In genomic region chr6:3208775-3209113, GRCh38 we compare ENCODE assay signal across 11 cellular contexts. TPM values are rescaled to one million over a fixed set of nuclear protein-coding genes. Genes with fewer than 3 reads are reported as not detected.
DNase-seq lines count a peak whose midpoint lies in the region; ATAC-seq, FAIRE-seq and TF ChIP-seq lines count a peak whose summit lies in the region.
"Had no signal": no experiment of that assay in that cellular context is flagged by ENCODE, and none has a peak within 500 bp of the region (broad histone marks: within the 10 kb centered on the region; RNA-seq: fewer than 3 reads in every experiment).

No MANE protein-coding gene starts in this region.

- H3K4me2 ChIP-seq in hepatocyte = peak overlapping the region; percentile 66

- ATAC-seq in activated naive CD4-positive, alpha-beta T cell treated with anti-CD3 and anti-CD28 coated beads, Interleukin-2, amount 50 U/mL, for 72 hours = no peak

- H4K20me1 ChIP-seq in hepatocyte (ENCODE audit: insufficient read depth, poor library complexity, severe bottlenecking) = no peaks in the 10 kb centered on the region

- peaks cover 9% of the 10 kb centered on the region for H3K9me3 Mint-ChIP-seq in activated naive CD4-positive, alpha-beta T cell treated with anti-CD3 and anti-CD28 coated beads, Interleukin-2, amount 50 U/mL, for 24 hours
- peaks cover 0 to 8% of the 10 kb centered on the region in 2 donors for H3K9me3 Mint-ChIP-seq in activated naive CD4-positive, alpha-beta T cell treated with anti-CD3 and anti-CD28 coated beads, Interleukin-2, amount 50 U/mL, for 72 hours
- peaks cover 9% of the 10 kb centered on the region for H3K9me3 Mint-ChIP-seq in activated T-helper 1 cell treated with anti-CD3 and anti-CD28 coated beads, Interleukin-12 subunit alpha, Interleukin-12 subunit beta, Interleukin-2, Interleukin-4 antibody, amounts not matched to agents 30 ng/mL and 10 ng/mL and 1 ng/mL, durations not matched to agents 14 hours and 24 hours and 36 hours
- peaks cover 4% of the 10 kb centered on the region for H3K9me3 Mint-ChIP-seq in type B pancreatic cell

- intact Hi-C loops in activated T-helper 1 cell treated with anti-CD3 and anti-CD28 coated beads, Interleukin-12 subunit alpha, Interleukin-12 subunit beta, Interleukin-2, Interleukin-4 antibody, amounts not matched to agents 30 ng/mL and 10 ng/mL and 1 ng/mL, durations not matched to agents 14 hours and 24 hours and 36 hours (cut with micrococcal nuclease) = loop anchor here (1.0 to 2.0 kb wide), 10 partner anchors 18 to 646 kb away; partner anchors contain the start of genes BPHL, PSMG4, TUBB2A and TUBB2B

- no peaks in the 10 kb centered on the region for H3K9me3 ChIP-seq in hepatocyte (ENCODE audit: low read depth)

- H2AFZ ChIP-seq in hepatocyte = peak overlapping the region; percentile 27

- H3K4me1 Mint-ChIP-seq in activated naive CD4-positive, alpha-beta T cell treated with anti-CD3 and anti-CD28 coated beads, Interleukin-2, amount 50 U/mL, for 24 hours = peaks cover 20% of the 10 kb centered on the region
- peaks cover 41% of the 10 kb centered on the region for H3K4me1 Mint-ChIP-seq in activated T-helper 1 cell treated with anti-CD3 and anti-CD28 coated beads, Interleukin-12 subunit alpha, Interleukin-12 subunit beta, Interleukin-2, Interleukin-4 antibody, amounts not matched to agents 30 ng/mL and 10 ng/mL and 1 ng/mL, durations not matched to agents 14 hours and 24 hours and 36 hours (ENCODE audit: low read depth)
- peaks cover 18% of the 10 kb centered on the region for H3K4me1 Mint-ChIP-seq in type B pancreatic cell (ENCODE audit: unreplicated experiment)

- H3K9me2 ChIP-seq in hepatocyte (replicated peaks; ENCODE audit: insufficient read depth) = no peaks in the 10 kb centered on the region

- H3K79me2 ChIP-seq in hepatocyte = no peaks in the 10 kb centered on the region

- 60% methylated on average over 1 of the region's 1 CpG for WGBS in hepatocyte (ENCODE audit: low lambda C conversion rate, missing lambda C conversion rate)

- H3K36me3 ChIP-seq in hepatocyte (replicated peaks; ENCODE audit: insufficient read depth, low read depth) = no peaks in the 10 kb centered on the region

- peaks cover 17% of the 10 kb centered on the region for H3K27me3 Mint-ChIP-seq in activated naive CD4-positive, alpha-beta T cell treated with anti-CD3 and anti-CD28 coated beads, Interleukin-2, amount 50 U/mL, for 24 hours
- H3K27me3 Mint-ChIP-seq in activated T-helper 1 cell treated with anti-CD3 and anti-CD28 coated beads, Interleukin-12 subunit alpha, Interleukin-12 subunit beta, Interleukin-2, Interleukin-4 antibody, amounts not matched to agents 30 ng/mL and 10 ng/mL and 1 ng/mL, durations not matched to agents 14 hours and 24 hours and 36 hours (ENCODE audit: insufficient read depth) = peaks cover 18% of the 10 kb centered on the region
- peaks cover 16% of the 10 kb centered on the region for H3K27me3 Mint-ChIP-seq in type B pancreatic cell

- no peaks in the 10 kb centered on the region for H3K27me3 ChIP-seq in hepatocyte

- DNase-seq in activated naive CD4-positive, alpha-beta T cell treated with anti-CD3 and anti-CD28 coated beads, Interleukin-2, amount 50 U/mL, for 72 hours (ENCODE audit: low spot score in 2 of 2) = no peak
- DNase-seq in activated T-helper 1 cell treated with anti-CD3 and anti-CD28 coated beads, Interleukin-12 subunit alpha, Interleukin-12 subunit beta, Interleukin-2, Interleukin-4 antibody, amounts not matched to agents 30 ng/mL and 10 ng/mL and 1 ng/mL, durations not matched to agents 14 hours and 24 hours and 36 hours (ENCODE audit: low spot score) = no peak
- DNase-seq in hepatocyte (ENCODE audit: low spot score) (no peak), type B pancreatic cell (ENCODE audit: extremely low spot score, unreplicated experiment) (no peak), T1000 (lab: John Stamatoyannopoulos, UW) (no peak), urothelium cell line (ENCODE audit: low spot score) (no peak), islet precursor cell (no peak)
- DNase-seq: CD4-positive, alpha-beta T cell; T-cell had no signal

- peak overlapping the region; percentile 77 for H3K27ac ChIP-seq in hepatocyte

- H3K4me3 ChIP-seq in hepatocyte = no peak overlapping the region

- TF ChIP-seq CTCF in hepatocyte (IDR thresholded peaks at IDR 0.05; ENCODE audit: poor library complexity) (no peak), type B pancreatic cell (conservative IDR thresholded peaks at IDR 0.05) (no peak)

- no peak for FAIRE-seq in urothelium cell line (lab: Jason Lieb, UNC)
- FAIRE-seq: colon had no signal

- peak overlapping the region; percentile 55 for H3K27ac Mint-ChIP-seq in activated naive CD4-positive, alpha-beta T cell treated with anti-CD3 and anti-CD28 coated beads, Interleukin-2, amount 50 U/mL, for 24 hours
- peak overlapping the region in 1 of 2 donors; percentile 73 for H3K27ac Mint-ChIP-seq in activated naive CD4-positive, alpha-beta T cell treated with anti-CD3 and anti-CD28 coated beads, Interleukin-2, amount 50 U/mL, for 72 hours
- peak overlapping the region; percentile 21 for H3K27ac Mint-ChIP-seq in activated T-helper 1 cell treated with anti-CD3 and anti-CD28 coated beads, Interleukin-12 subunit alpha, Interleukin-12 subunit beta, Interleukin-2, Interleukin-4 antibody, amounts not matched to agents 30 ng/mL and 10 ng/mL and 1 ng/mL, durations not matched to agents 14 hours and 24 hours and 36 hours
- peak overlapping the region; percentile 80 for H3K27ac Mint-ChIP-seq in type B pancreatic cell
- H3K27ac Mint-ChIP-seq: CD4-positive, alpha-beta T cell had no signal

- peaks cover 7% of the 10 kb centered on the region for H3K4me1 ChIP-seq in hepatocyte (ENCODE audit: insufficient read depth)

- H3K4me3 Mint-ChIP-seq in activated naive CD4-positive, alpha-beta T cell treated with anti-CD3 and anti-CD28 coated beads, Interleukin-2, amount 50 U/mL, for 24 hours = no peak overlapping the region
- peak overlapping the region; percentile 6 for H3K4me3 Mint-ChIP-seq in activated T-helper 1 cell treated with anti-CD3 and anti-CD28 coated beads, Interleukin-12 subunit alpha, Interleukin-12 subunit beta, Interleukin-2, Interleukin-4 antibody, amounts not matched to agents 30 ng/mL and 10 ng/mL and 1 ng/mL, durations not matched to agents 14 hours and 24 hours and 36 hours
- peak overlapping the region; percentile 27 for H3K4me3 Mint-ChIP-seq in type B pancreatic cell
- H3K4me3 Mint-ChIP-seq: CD4-positive, alpha-beta T cell had no signal

- H3K36me3 Mint-ChIP-seq in activated naive CD4-positive, alpha-beta T cell treated with anti-CD3 and anti-CD28 coated beads, Interleukin-2, amount 50 U/mL, for 24 hours = peaks cover 3% of the 10 kb centered on the region
- peaks cover 0 to 6% of the 10 kb centered on the region in 2 donors for H3K36me3 Mint-ChIP-seq in activated naive CD4-positive, alpha-beta T cell treated with anti-CD3 and anti-CD28 coated beads, Interleukin-2, amount 50 U/mL, for 72 hours
- no peaks in the 10 kb centered on the region for H3K36me3 Mint-ChIP-seq in activated T-helper 1 cell treated with anti-CD3 and anti-CD28 coated beads, Interleukin-12 subunit alpha, Interleukin-12 subunit beta, Interleukin-2, Interleukin-4 antibody, amounts not matched to agents 30 ng/mL and 10 ng/mL and 1 ng/mL, durations not matched to agents 14 hours and 24 hours and 36 hours (ENCODE audit: low read depth)
- no peaks in the 10 kb centered on the region for H3K36me3 Mint-ChIP-seq in type B pancreatic cell
- H3K36me3 Mint-ChIP-seq: T-cell had no signal

RNA-seq across cellular contexts. Expression of gene TUBB2B, which starts 18.7 kb away (rescaled TPM):
- under 1 TPM in 1 of 2 donors, not detected in 1; 0.43 TPM for total RNA-seq in activated naive CD4-positive, alpha-beta T cell treated with anti-CD3 and anti-CD28 coated beads, Interleukin-2, amount 50 U/mL, for 72 hours
- 0.20 and 0.57 TPM in 2 replicates for total RNA-seq in activated T-helper 1 cell treated with anti-CD3 and anti-CD28 coated beads, Interleukin-12 subunit alpha, Interleukin-12 subunit beta, Interleukin-2, Interleukin-4 antibody, amounts not matched to agents 30 ng/mL and 10 ng/mL and 1 ng/mL, durations not matched to agents 14 hours and 24 hours and 36 hours
- 72.0 and 72.2 TPM in 2 replicates for total RNA-seq in hepatocyte
- polyA plus RNA-seq in hepatocyte = 31.2 and 36.4 TPM in 2 replicates
- 37.8 and 158 TPM in 2 replicates for total RNA-seq in type B pancreatic cell (ENCODE audit: low replicate concordance)
- total RNA-seq: CD4-positive, alpha-beta T cell had no signal

RNA-seq across cellular contexts. Expression of gene PSMG4, which starts 50.0 kb away (rescaled TPM):
- 10 to 100 TPM; 14.6 to 37.7 TPM for total RNA-seq in activated naive CD4-positive, alpha-beta T cell treated with anti-CD3 and anti-CD28 coated beads, Interleukin-2, amount 50 U/mL, for 72 hours
- 32.1 and 35.4 TPM in 2 replicates for total RNA-seq in activated T-helper 1 cell treated with anti-CD3 and anti-CD28 coated beads, Interleukin-12 subunit alpha, Interleukin-12 subunit beta, Interleukin-2, Interleukin-4 antibody, amounts not matched to agents 30 ng/mL and 10 ng/mL and 1 ng/mL, durations not matched to agents 14 hours and 24 hours and 36 hours
- total RNA-seq in hepatocyte (8.1 and 15.5 TPM in 2 replicates), type B pancreatic cell (ENCODE audit: low replicate concordance) (18.1 and 24.1 TPM in 2 replicates)
- polyA plus RNA-seq in hepatocyte = 26.4 and 28.1 TPM in 2 replicates

RNA-seq across cellular contexts. Expression of gene TUBB2A, which starts 51.4 kb away (rescaled TPM):
- total RNA-seq in activated naive CD4-positive, alpha-beta T cell treated with anti-CD3 and anti-CD28 coated beads, Interleukin-2, amount 50 U/mL, for 72 hours = 1 to 10 TPM; 1.8 to 3.8 TPM
- total RNA-seq in activated T-helper 1 cell treated with anti-CD3 and anti-CD28 coated beads, Interleukin-12 subunit alpha, Interleukin-12 subunit beta, Interleukin-2, Interleukin-4 antibody, amounts not matched to agents 30 ng/mL and 10 ng/mL and 1 ng/mL, durations not matched to agents 14 hours and 24 hours and 36 hours = 5.2 and 5.6 TPM in 2 replicates
- total RNA-seq in hepatocyte (97.2 and 115 TPM in 2 replicates), type B pancreatic cell (ENCODE audit: low replicate concordance) (51.8 and 62.9 TPM in 2 replicates)
- 183 and 185 TPM in 2 replicates for polyA plus RNA-seq in hepatocyte

Comparison
In these comparisons a context has a peak if more than half of its experiments do, and no peak if none do; other contexts are left out.
1. RNA of gene TUBB2B, which starts 18.7 kb away (total RNA-seq): 37.8 to 158 TPM in type B pancreatic cell and 72.0 to 72.2 TPM in hepatocyte; 0.20 to 0.57 TPM in activated T-helper 1 cell treated with anti-CD3 and anti-CD28 coated beads, Interleukin-12 subunit alpha, Interleukin-12 subunit beta, Interleukin-2, Interleukin-4 antibody, amounts not matched to agents 30 ng/mL and 10 ng/mL and 1 ng/mL, durations not matched to agents 14 hours and 24 hours and 36 hours and 0.43 TPM in activated naive CD4-positive, alpha-beta T cell treated with anti-CD3 and anti-CD28 coated beads, Interleukin-2, amount 50 U/mL, for 72 hours; every median in the first group is over 10 times any median in the second.